In the genomic region with DNA sequence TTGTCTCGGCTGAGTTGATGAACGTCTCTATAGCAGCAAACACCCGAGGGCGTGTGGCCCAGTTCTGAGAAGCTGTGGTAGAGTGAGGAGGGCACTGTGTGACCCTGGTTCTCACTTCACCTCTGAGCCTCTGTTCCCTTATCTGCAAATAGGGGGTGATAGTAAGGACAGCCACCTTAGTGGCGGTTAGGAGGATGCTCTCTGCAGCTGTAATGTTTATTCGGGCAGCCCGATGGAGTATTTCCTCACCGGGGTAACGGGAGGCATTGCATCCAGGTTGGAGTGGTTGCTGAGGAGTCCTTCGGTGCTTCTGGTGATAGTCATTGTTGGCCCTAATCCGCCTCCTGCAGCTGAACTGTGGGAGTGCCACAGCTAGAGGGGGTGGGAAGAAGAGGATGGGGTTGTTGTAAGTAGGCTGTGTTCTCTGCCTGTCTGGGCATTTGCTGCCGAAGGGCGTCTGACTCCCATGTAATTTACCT, we compare ENCODE assay signal across 8 cellular contexts. TPM values are rescaled to one million over a fixed set of nuclear protein-coding genes. Genes with fewer than 3 reads are reported as not detected.
DNase-seq lines count a peak whose midpoint lies in the region; ATAC-seq and TF ChIP-seq lines count a peak whose summit lies in the region.

No MANE protein-coding gene starts in this region.

- peak overlapping the region; percentile 64 for H3K4me3 Mint-ChIP-seq in memory B cell

- peak in 1 of 2 donors; percentile 8 for TF ChIP-seq EP300 in tibial nerve (IDR thresholded peaks at IDR 0.05)

- H3K4me3 ChIP-seq in tibial nerve = peak overlapping the region in 2 of 4 donors; percentile 6 to 17

- H3K4me1 Mint-ChIP-seq in memory B cell = peaks cover 55% of the 10 kb centered on the region

- H3K36me3 ChIP-seq in tibial nerve = no peaks in the 10 kb centered on the region

- peak; percentile 41 for DNase-seq in activated CD8-positive, alpha-beta memory T cell treated with anti-CD3 and anti-CD28 coated beads, Interleukin-2, amount 50 U/mL, for 4 hours
- no peak for DNase-seq in activated CD8-positive, alpha-beta memory T cell treated with anti-CD3 and anti-CD28 coated beads for 24 hours
- DNase-seq in effector CD4-positive, alpha-beta T cell = peak; percentile 39
- DNase-seq in memory B cell (ENCODE audit: low spot score in 2 of 2) (no peak), tibial nerve (ENCODE audit: low spot score in 2 of 2) (no peak), GM19240 (ENCODE audit: insufficient read length, low spot score) (no peak), NOMO-1 treated with DMSO at 0.1 percent for 48 hours (lab: John Stamatoyannopoulos, UW; ENCODE audit: unreplicated experiment) (no peak)

- peaks cover 8% of the 10 kb centered on the region for H3K36me3 Mint-ChIP-seq in memory B cell

- H3K27me3 ChIP-seq in tibial nerve = no peaks in the 10 kb centered on the region

- H3K27ac ChIP-seq in VCaP (peak overlapping the region; percentile 27), tibial nerve (peak overlapping the region in 3 of 4 donors; percentile 51 to 90 (median 83))

- H3K27ac Mint-ChIP-seq in memory B cell = peak overlapping the region; percentile 72

- no peaks in the 10 kb centered on the region for H3K9me3 Mint-ChIP-seq in memory B cell

- no peak for TF ChIP-seq POLR2A in tibial nerve (IDR thresholded peaks at IDR 0.05)

- TF ChIP-seq CTCF in VCaP (conservative IDR thresholded peaks at IDR 0.05) (no peak), tibial nerve (IDR thresholded peaks at IDR 0.05) (peak in 4 of 5 experiments; percentile 14 to 53 (median 33))

- peak; percentile 63 for ATAC-seq in memory B cell (ENCODE audit: low read depth)

- H3K27me3 Mint-ChIP-seq in memory B cell = no peaks in the 10 kb centered on the region

- H3K9me3 ChIP-seq in tibial nerve = no peaks in the 10 kb centered on the region

- H3K4me1 ChIP-seq in tibial nerve = peaks cover 0 to 98% (median 78%) of the 10 kb centered on the region in 4 donors

- 11 to 20% methylated on average over 9 to 13 of the region's 13 CpGs for WGBS in tibial nerve, 2 donors

RNA-seq across cellular contexts. Expression of a gene that starts 13.9 kb away (rescaled TPM):
- 100 to 1,000 TPM in 3 of 4 donors, 10 to 100 TPM in 1; 94.8 to 236 (median 174) TPM for total RNA-seq in tibial nerve

Comparison
In these comparisons a context has a peak if more than half of its experiments do, and no peak if none do; other contexts are left out.
1. DNase-seq: peak in activated CD8-positive, alpha-beta memory T cell treated with anti-CD3 and anti-CD28 coated beads, Interleukin-2, amount 50 U/mL, for 4 hours (single experiment) and effector CD4-positive, alpha-beta T cell (single experiment); none in activated CD8-positive, alpha-beta memory T cell treated with anti-CD3 and anti-CD28 coated beads for 24 hours (single experiment), memory B cell (0 of 2), tibial nerve (0 of 2), GM19240 (single experiment) and NOMO-1 treated with DMSO at 0.1 percent for 48 hours (single experiment).